In the genomic region with DNA sequence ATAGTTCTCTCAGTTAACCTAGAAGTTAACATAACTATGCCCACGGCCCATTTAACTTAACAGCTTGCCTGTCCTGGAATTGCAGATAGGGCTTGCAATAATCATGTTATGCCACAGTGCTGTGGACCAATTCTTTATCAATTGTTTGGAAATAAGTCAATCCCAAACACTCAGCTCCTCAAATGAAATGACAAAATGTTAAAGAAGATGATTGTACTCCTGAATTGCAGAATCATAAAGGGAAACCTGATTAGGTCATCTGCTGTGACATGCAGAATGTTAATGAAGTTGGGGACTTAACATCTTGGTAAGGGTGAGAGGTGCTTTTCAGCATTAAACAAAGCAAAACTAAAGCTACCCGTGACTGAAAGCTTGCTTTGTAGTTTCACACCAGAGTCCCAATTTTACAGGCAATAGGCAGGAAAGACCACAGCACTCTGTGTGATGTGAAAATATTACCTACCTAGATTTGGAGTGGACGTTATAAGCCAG, we compare ENCODE assay signal across 14 cellular contexts.
DNase-seq lines count a peak whose midpoint lies in the region; ATAC-seq and TF ChIP-seq lines count a peak whose summit lies in the region.
"Had no signal": no experiment of that assay in that cellular context is flagged by ENCODE, and none has a peak within 500 bp of the region (broad histone marks: within the 10 kb centered on the region; RNA-seq: fewer than 3 reads in every experiment).

No MANE protein-coding gene starts in this region.

- peak overlapping the region; percentile 65 for H3K9ac ChIP-seq in HUES6 (ENCODE audit: low read length)

- TF ChIP-seq POLR2A in GM18505 (IDR thresholded peaks at IDR 0.05; ENCODE audit: borderline replicate concordance, extremely low read depth, insufficient read depth, insufficient read length), result no peak

- H3K27ac ChIP-seq in HUES6 (ENCODE audit: low read depth, low read length), result peak overlapping the region; percentile 81
- H3K27ac ChIP-seq: epithelial cell of prostate, upper lobe of left lung had no signal

- no peaks in the 10 kb centered on the region for H3K27me3 ChIP-seq in HUES6 (ENCODE audit: control insufficient read depth, insufficient read depth, low read length)
- H3K27me3 ChIP-seq: upper lobe of left lung had no signal

- H3K9me3 ChIP-seq in HUES6 (ENCODE audit: control insufficient read depth, insufficient read depth, low read depth, low read length), result no peaks in the 10 kb centered on the region
- H3K9me3 ChIP-seq: upper lobe of left lung had no signal

- DNase-seq in astrocyte of the cerebellum (ENCODE audit: low read depth), result no peak
- peak; percentile 21 for DNase-seq in retina
- no peak for DNase-seq in stimulated activated CD4-positive, alpha-beta T cell treated with anti-CD3 and anti-CD28 coated beads, Interleukin-2, amount 100 ng/mL, for 24 hours
- no peak for DNase-seq in MV-4-11 (lab: John Stamatoyannopoulos, UW)
- DNase-seq: activated CD4-positive, alpha-beta T cell treated with anti-CD3 and anti-CD28 coated beads for 48 hours; activated effector memory CD4-positive, alpha-beta T cell treated with Interleukin-2 at 50 U/mL for 16 hours; stimulated activated CD4-positive, alpha-beta T cell treated with anti-CD3 and anti-CD28 coated beads, Interleukin-15, amount 100 ng/mL, for 24 hours; stimulated activated CD8-positive, alpha-beta memory T cell treated with anti-CD3 and anti-CD28 coated beads, Interleukin-4, amount 100 ng/mL, for 48 hours; upper lobe of left lung had no signal

- in situ Hi-C loops in astrocyte of the cerebellum (cut with HindIII; ENCODE audit: low sequenced_read_pairs), result no loop called here

- H3K4me3 ChIP-seq in HUES6 (ENCODE audit: low read depth, low read length) (peak overlapping the region; percentile 35), astrocyte of the cerebellum (ENCODE audit: low read depth, low read length) (peak overlapping the region; percentile 25)
- H3K4me3 ChIP-seq: upper lobe of left lung had no signal

- no peaks in the 10 kb centered on the region for H3K36me3 ChIP-seq in HUES6 (ENCODE audit: control insufficient read depth, insufficient read depth, low read length)
- H3K36me3 ChIP-seq: upper lobe of left lung had no signal

- peak; percentile 51 for ATAC-seq in GM19463 (IDR thresholded peaks at IDR 0.05; ENCODE audit: unreplicated experiment)
- no peak for ATAC-seq in GM18505 (IDR thresholded peaks at IDR 0.05; ENCODE audit: unreplicated experiment)
- ATAC-seq in GM18511 (IDR thresholded peaks at IDR 0.05; ENCODE audit: unreplicated experiment), result no peak

- no peak for TF ChIP-seq CTCF in astrocyte of the cerebellum (IDR thresholded peaks at IDR 0.05; ENCODE audit: low read depth, low read length, missing control alignments)

- H3K4me1 ChIP-seq in HUES6 (ENCODE audit: control insufficient read depth, insufficient read depth, low read length), result peaks cover 47% of the 10 kb centered on the region
- H3K4me1 ChIP-seq: upper lobe of left lung had no signal
